Comparison of ENCODE assay signal across 1 cellular context in genomic region chr18:31798399-31798798, GRCh38.
TF ChIP-seq lines count a peak whose summit lies in the region.

No MANE protein-coding gene starts in this region.

TF ChIP-seq in HepG2, 621 proteins besides CTCF, POLR2A, EP300 and RAD21:
- TF ChIP-seq NR0B2 (CRISPR knock-in tag; IDR thresholded peaks at IDR 0.05), result no peak
- no peak for TF ChIP-seq RBAK (CRISPR knock-in tag; IDR thresholded peaks at IDR 0.05)
- TF ChIP-seq ZNF264 (CRISPR knock-in tag; IDR thresholded peaks at IDR 0.05), result no peak
- TF ChIP-seq RFXANK (CRISPR knock-in tag; IDR thresholded peaks at IDR 0.05), result no peak
- TF ChIP-seq ATF1 (CRISPR knock-in tag; IDR thresholded peaks at IDR 0.05), result no peak
- no peak for TF ChIP-seq ZNF275 (CRISPR knock-in tag; IDR thresholded peaks at IDR 0.05; ENCODE audit: borderline replicate concordance)
- TF ChIP-seq GTF3A (CRISPR knock-in tag; conservative IDR thresholded peaks at IDR 0.05), result no peak
- TF ChIP-seq ZHX1 (CRISPR knock-in tag; IDR thresholded peaks at IDR 0.05; ENCODE audit: low read depth), result no peak
- TF ChIP-seq ZMAT5 (CRISPR knock-in tag; IDR thresholded peaks at IDR 0.05; ENCODE audit: borderline replicate concordance, low read depth), result no peak
- TF ChIP-seq SAP130 (CRISPR knock-in tag; IDR thresholded peaks at IDR 0.05; ENCODE audit: low read depth), result no peak
- no peak for TF ChIP-seq ZNF841 (CRISPR knock-in tag; IDR thresholded peaks at IDR 0.05; ENCODE audit: borderline replicate concordance)
- TF ChIP-seq PAF1 (CRISPR knock-in tag; IDR thresholded peaks at IDR 0.05), result no peak
